Comparison of ENCODE assay signal across 29 cellular contexts in genomic region chr1:116463730-116464129, GRCh38.
"Had no signal": no experiment of that assay in that cellular context is flagged by ENCODE, and none has a peak within 500 bp of the region (broad histone marks: within the 10 kb centered on the region; RNA-seq: fewer than 3 reads in every experiment).

No MANE protein-coding gene starts in this region.

- H3K36me3 Mint-ChIP-seq: activated naive CD4-positive, alpha-beta T cell treated with anti-CD3 and anti-CD28 coated beads, Interleukin-2, amount 10 ng/mL, durations not matched to agents 7 days and 5 days had no signal

- H3K36me3 ChIP-seq: brain microvascular endothelial cell had no signal

- ATAC-seq: activated T-cell treated with anti-CD3 and anti-CD28 coated beads, Interleukin-2, amount 50 U/mL, for 72 hours; esophagus mucosa had no signal

- H3K27ac ChIP-seq: brain microvascular endothelial cell had no signal

- H3K9me3 Mint-ChIP-seq: activated CD4-positive, alpha-beta memory T cell treated with anti-CD3 and anti-CD28 coated beads, Interleukin-2, amount 10 ng/mL, durations not matched to agents 7 days and 5 days; activated CD4-positive, alpha-beta T cell treated with anti-CD3 and anti-CD28 coated beads, Interleukin-2, amount 10 ng/mL, durations not matched to agents 7 days and 5 days; activated naive CD4-positive, alpha-beta T cell treated with anti-CD3 and anti-CD28 coated beads, Interleukin-2, amount 10 ng/mL, durations not matched to agents 7 days and 5 days; activated T-cell treated with anti-CD3 and anti-CD28 coated beads, Interleukin-2, amount 50 U/mL, for 24 hours; activated T-cell treated with anti-CD3 and anti-CD28 coated beads, Interleukin-2, amount 50 U/mL, for 72 hours; endodermal cell had no signal

- H3K27ac Mint-ChIP-seq: activated CD4-positive, alpha-beta memory T cell treated with anti-CD3 and anti-CD28 coated beads, Interleukin-2, amount 10 ng/mL, durations not matched to agents 7 days and 5 days; activated CD4-positive, alpha-beta T cell treated with anti-CD3 and anti-CD28 coated beads, Interleukin-2, amount 10 ng/mL, durations not matched to agents 7 days and 5 days; activated naive CD4-positive, alpha-beta T cell treated with anti-CD3 and anti-CD28 coated beads, Interleukin-2, amount 10 ng/mL, durations not matched to agents 7 days and 5 days; activated naive CD8-positive, alpha-beta T cell; activated T-cell treated with anti-CD3 and anti-CD28 coated beads, Interleukin-2, amount 50 U/mL, for 24 hours; activated T-cell treated with anti-CD3 and anti-CD28 coated beads, Interleukin-2, amount 50 U/mL, for 72 hours; endodermal cell had no signal

- H3K27me3 ChIP-seq: brain microvascular endothelial cell had no signal

- FAIRE-seq: astrocyte, bronchial epithelial cell, colon, frontal cortex had no signal

- DNase-seq: activated CD4-positive, alpha-beta memory T cell treated with anti-CD3 and anti-CD28 coated beads, Interleukin-2, amount 10 ng/mL, durations not matched to agents 7 days and 5 days; activated CD4-positive, alpha-beta T cell treated with anti-CD3 and anti-CD28 coated beads for 1 hour; activated CD4-positive, alpha-beta T cell treated with anti-CD3 and anti-CD28 coated beads for 4 hours; activated CD4-positive, alpha-beta T cell treated with anti-CD3 and anti-CD28 coated beads, Interleukin-2, amount 10 ng/mL, durations not matched to agents 7 days and 5 days; activated CD4-positive, alpha-beta T cell treated with anti-CD3 and anti-CD28 coated beads, Interleukin-2, amount 50 U/mL, for 4 hours; activated CD8-positive, alpha-beta memory T cell treated with anti-CD3 and anti-CD28 coated beads, Interleukin-2, amount 50 U/mL, for 48 hours; activated gamma-delta T cell; activated naive CD4-positive, alpha-beta T cell; activated naive CD4-positive, alpha-beta T cell treated with anti-CD3 and anti-CD28 coated beads, Interleukin-2, amount 10 ng/mL, durations not matched to agents 7 days and 5 days; activated T-cell treated with anti-CD3 and anti-CD28 coated beads for 4 hours; activated T-cell treated with anti-CD3 and anti-CD28 coated beads, Interleukin-2, amount 50 U/mL, for 24 hours; activated T-cell treated with anti-CD3 and anti-CD28 coated beads, Interleukin-2, amount 50 U/mL, for 72 hours; amniotic stem cell; anterior cingulate cortex; brain microvascular endothelial cell; caudate nucleus; cortex of kidney; dermis blood vessel endothelial cell; effector CD8-positive, alpha-beta T cell; endodermal cell; foreskin fibroblast; head of caudate nucleus; T-helper 2 cell had no signal
